1 cellular context compared by ENCODE assay signal in the genomic region with DNA sequence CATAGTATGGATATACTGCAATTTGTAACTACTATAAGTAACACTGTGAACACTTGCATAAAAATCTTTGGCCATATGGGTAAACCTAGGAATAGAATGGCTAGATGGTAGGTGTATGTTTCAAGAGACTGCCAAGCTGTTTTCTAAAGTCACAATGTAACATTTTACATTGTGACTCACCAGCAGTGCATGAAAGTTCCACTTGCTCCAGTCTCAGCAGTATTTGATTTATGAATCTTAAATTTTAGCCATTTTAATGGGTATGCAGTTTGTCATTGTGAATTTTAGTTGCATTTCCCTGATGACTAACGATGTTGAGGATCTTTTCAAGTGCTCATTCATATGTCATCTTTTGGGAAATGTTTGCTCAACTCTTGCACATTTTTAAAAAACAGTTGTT.
TF ChIP-seq lines count a peak whose summit lies in the region.

No MANE protein-coding gene starts in this region.

TF ChIP-seq in IMR-90, 13 proteins besides CTCF, POLR2A, EP300 and RAD21:
- no peak for TF ChIP-seq MXI1 (IDR thresholded peaks at IDR 0.05; ENCODE audit: borderline replicate concordance, low read depth, low read length)
- TF ChIP-seq SMC3 (IDR thresholded peaks at IDR 0.05; ENCODE audit: low read depth, low read length): no peak
- TF ChIP-seq, protein P1, sequence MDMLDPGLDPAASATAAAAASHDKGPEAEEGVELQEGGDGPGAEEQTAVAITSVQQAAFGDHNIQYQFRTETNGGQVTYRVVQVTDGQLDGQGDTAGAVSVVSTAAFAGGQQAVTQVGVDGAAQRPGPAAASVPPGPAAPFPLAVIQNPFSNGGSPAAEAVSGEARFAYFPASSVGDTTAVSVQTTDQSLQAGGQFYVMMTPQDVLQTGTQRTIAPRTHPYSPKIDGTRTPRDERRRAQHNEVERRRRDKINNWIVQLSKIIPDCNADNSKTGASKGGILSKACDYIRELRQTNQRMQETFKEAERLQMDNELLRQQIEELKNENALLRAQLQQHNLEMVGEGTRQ (IDR thresholded peaks at IDR 0.05; ENCODE audit: low read depth, low read length): no peak
- TF ChIP-seq FOS (IDR thresholded peaks at IDR 0.05; ENCODE audit: low read depth, low read length): no peak
- TF ChIP-seq MAFK (IDR thresholded peaks at IDR 0.05; ENCODE audit: low read depth, low read length): no peak
- no peak for TF ChIP-seq RFX5 (IDR thresholded peaks at IDR 0.05; ENCODE audit: low read depth, low read length)
- no peak for TF ChIP-seq MAZ (IDR thresholded peaks at IDR 0.05; ENCODE audit: borderline replicate concordance, low read depth, low read length)
- TF ChIP-seq NFE2L2 (IDR thresholded peaks at IDR 0.05; ENCODE audit: low read depth, low read length): no peak
- TF ChIP-seq RCOR1 (IDR thresholded peaks at IDR 0.05; ENCODE audit: insufficient replicate concordance, low read length): no peak
- no peak for TF ChIP-seq BHLHE40 (IDR thresholded peaks at IDR 0.05; ENCODE audit: low read depth, low read length)
